8 cellular contexts compared by ENCODE assay signal in the genomic region with DNA sequence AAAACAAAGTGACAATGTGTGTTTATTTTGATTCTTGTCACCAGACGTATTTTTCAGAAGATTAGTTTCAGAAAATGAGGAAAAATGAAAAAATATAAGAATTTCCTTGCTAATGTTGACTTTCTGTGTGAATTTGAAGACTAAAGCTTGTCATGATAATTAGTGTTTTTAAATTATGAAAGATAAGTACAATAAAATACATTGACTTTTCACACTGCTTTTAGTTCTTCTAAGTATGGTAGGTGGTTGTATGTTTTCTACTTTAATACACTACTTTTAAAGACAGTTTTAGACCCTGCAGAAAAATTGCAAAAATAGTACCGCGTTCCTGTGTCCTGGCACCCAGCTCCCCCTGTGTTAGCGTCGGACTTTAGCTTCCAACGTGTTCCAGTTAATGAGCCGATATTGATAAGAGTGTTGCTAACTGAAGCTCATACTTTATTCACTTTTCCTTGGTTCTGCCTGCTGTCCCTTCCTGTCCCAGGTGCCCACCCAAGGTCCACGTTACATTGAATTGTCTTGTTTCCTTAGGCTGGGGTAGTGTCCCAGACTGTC. TPM values are rescaled to one million over a fixed set of nuclear protein-coding genes. Genes with fewer than 3 reads are reported as not detected.
A peak's percentile ranks its signal among the peaks of the same experiment; 100 is the strongest.
DNase-seq lines count a peak whose midpoint lies in the region; ATAC-seq and TF ChIP-seq lines count a peak whose summit lies in the region.

No MANE protein-coding gene starts in this region.

- H3K27ac ChIP-seq in CD4-positive, alpha-beta T cell (ENCODE audit: low read depth, low read length): peak overlapping the region; percentile 74

- H3K36me3 Mint-ChIP-seq in CD4-positive, alpha-beta T cell (ENCODE audit: low read depth): peaks cover 39% of the 10 kb centered on the region
- H3K36me3 Mint-ChIP-seq in nephron (ENCODE audit: low read depth): peaks cover 28% of the 10 kb centered on the region

- peak overlapping the region; percentile 81 for H3K4me3 Mint-ChIP-seq in CD4-positive, alpha-beta T cell
- H3K4me3 Mint-ChIP-seq in nephron: peak overlapping the region; percentile 90 to 95 (median 93)

- H3K4me3 ChIP-seq in LNCaP clone FGC (ENCODE audit: low read depth, low read length): peak overlapping the region; percentile 93

- no peak for TF ChIP-seq CTCF in CD4-positive, alpha-beta T cell (IDR thresholded peaks at IDR 0.05)
- TF ChIP-seq CTCF in LNCaP clone FGC (IDR thresholded peaks at IDR 0.05; ENCODE audit: control insufficient read depth, extremely low read depth, insufficient read depth): no peak
- TF ChIP-seq CTCF in nephron (IDR thresholded peaks at IDR 0.05; ENCODE audit: unreplicated experiment in 3 of 3): peak in 1 of 3 experiments; percentile 6

- no peaks in the 10 kb centered on the region for H3K27me3 ChIP-seq in CD4-positive, alpha-beta T cell (ENCODE audit: control insufficient read depth, insufficient read depth, low read length)

- H3K27me3 Mint-ChIP-seq in CD4-positive, alpha-beta T cell: no peaks in the 10 kb centered on the region
- no peaks in the 10 kb centered on the region for H3K27me3 Mint-ChIP-seq in nephron (ENCODE audit: low read depth)

- no peak for ATAC-seq in CD4-positive, alpha-beta T cell (ENCODE audit: poor library complexity)
- no peak for ATAC-seq in HG03025 (IDR thresholded peaks at IDR 0.05; ENCODE audit: low FRiP score, unreplicated experiment)

- POLR2A ChIA-PET in CD4-positive, alpha-beta T cell (lab: Charles Lee): interaction anchor here (2.5 to 2.9 kb wide), 5 partner anchors 47 to 356 kb away, joined by 11 to 26 read pairs (median 17); partner anchors contain the start of genes ADNP2, CTDP1, HSBP1L1 and SLC66A2

- no peaks in the 10 kb centered on the region for H3K9me3 ChIP-seq in CD4-positive, alpha-beta T cell (ENCODE audit: control insufficient read depth, low read length)

- H3K9me3 Mint-ChIP-seq in CD4-positive, alpha-beta T cell: no peaks in the 10 kb centered on the region
- H3K9me3 Mint-ChIP-seq in nephron: peaks cover 4% of the 10 kb centered on the region

- CTCF ChIA-PET in CD4-positive, alpha-beta T cell (lab: Charles Lee): interaction anchor here (1.0 to 1.5 kb wide), 2 partner anchors 10 to 71 kb away, joined by 3 to 4 read pairs; no protein-coding TSS in a partner anchor

- peak overlapping the region; percentile 91 for H3K27ac Mint-ChIP-seq in CD4-positive, alpha-beta T cell
- H3K27ac Mint-ChIP-seq in nephron: peak overlapping the region; percentile 49 to 92 (median 76)

- no peak for DNase-seq in CD4-positive, alpha-beta T cell
- no peak for DNase-seq in LNCaP clone FGC (ENCODE audit: low read depth)
- peak; percentile 29 for DNase-seq in dermis blood vessel endothelial cell
- no peak for DNase-seq in putamen (ENCODE audit: low spot score)
- no peak for DNase-seq in kidney glomerular epithelial cell (lab: John Stamatoyannopoulos, UW)
- DNase-seq in activated effector memory CD4-positive, alpha-beta T cell treated with anti-CD3 and anti-CD28 coated beads, Interleukin-2, amount 50 U/mL, for 16 hours: no peak

- peaks cover 41% of the 10 kb centered on the region for H3K4me1 Mint-ChIP-seq in CD4-positive, alpha-beta T cell (ENCODE audit: low read depth)
- H3K4me1 Mint-ChIP-seq in nephron: peaks cover 35% of the 10 kb centered on the region

- intact Hi-C loops in CD4-positive, alpha-beta T cell (cut with DNase I, micrococcal nuclease): loop anchor here (1.0 to 10.0 kb wide), 8 partner anchors 73 to 968 kb away; partner anchors contain the start of genes ADNP2 (in 1 of the 2), ATP9B (in 1 of the 2), CTDP1 (in 1 of the 2) and SLC66A2 (in 1 of the 2)

RNA-seq across cellular contexts. Expression of gene RBFA, which starts 0.7 kb away (rescaled TPM):
- total RNA-seq in CD4-positive, alpha-beta T cell: 10 to 100 TPM; 11.2 to 12.3 TPM
- 17.2 and 40.3 TPM in 2 replicates for total RNA-seq in dermis blood vessel endothelial cell

RNA-seq across cellular contexts. Expression of gene TXNL4A, which starts 46.6 kb away (rescaled TPM):
- 10 to 100 TPM; 55.0 to 55.7 TPM for total RNA-seq in CD4-positive, alpha-beta T cell
- total RNA-seq in dermis blood vessel endothelial cell: 56.0 and 74.9 TPM in 2 replicates
